ENCODE assay signal across 9 cellular contexts in genomic region chr2:1553671-1554295, GRCh38.
DNase-seq lines count a peak whose midpoint lies in the region; ATAC-seq and TF ChIP-seq lines count a peak whose summit lies in the region.
"Had no signal": no experiment of that assay in that cellular context is flagged by ENCODE, and none has a peak within 500 bp of the region (broad histone marks: within the 10 kb centered on the region; RNA-seq: fewer than 3 reads in every experiment).

No MANE protein-coding gene starts in this region.

- TF ChIP-seq POLR2A in breast epithelium (IDR thresholded peaks at IDR 0.05), result no peak

- H2AFZ ChIP-seq in ACC112 (ENCODE audit: low read length, unreplicated experiment), result peak overlapping the region; percentile 9

- H3K4me3 ChIP-seq in ACC112 (ENCODE audit: low read depth, low read length) (no peak overlapping the region), breast epithelium (no peak overlapping the region)

- intact Hi-C loops in breast epithelium (cut with DNase I; ENCODE audit: low total_unique reads), result no loop called here

- H3K9me3 ChIP-seq in breast epithelium, result no peaks in the 10 kb centered on the region

- no peaks in the 10 kb centered on the region for H3K27me3 ChIP-seq in ACC112 (ENCODE audit: insufficient read depth, low read length)
- H3K27me3 ChIP-seq in breast epithelium, result no peaks in the 10 kb centered on the region

- H3K4me1 ChIP-seq in ACC112 (ENCODE audit: control insufficient read depth, insufficient read depth, low read length, unreplicated experiment) (peaks cover 32% of the 10 kb centered on the region), breast epithelium (no peaks in the 10 kb centered on the region)

- no peaks in the 10 kb centered on the region for H3K79me2 ChIP-seq in ACC112 (ENCODE audit: control insufficient read depth, insufficient read depth, low read length, unreplicated experiment)

- peak; percentile 81 for DNase-seq in HS-5 (ENCODE audit: low read depth)
- peak; percentile 39 to 48 for DNase-seq in breast epithelium (ENCODE audit: low spot score in 2 of 2)
- peak; percentile 98 for DNase-seq in kidney glomerular epithelial cell (lab: John Stamatoyannopoulos, UW)
- no peak for DNase-seq in NK-92 treated with Interleukin-12 subunit alpha and Interleukin-12 subunit beta, amount 100 ng/mL, for 24 hours (lab: John Stamatoyannopoulos, UW)
- DNase-seq in substantia nigra (lab: John Stamatoyannopoulos, UW), result no peak

- ATAC-seq in GM21360 (IDR thresholded peaks at IDR 0.05; ENCODE audit: unreplicated experiment) (no peak), GM19395 (IDR thresholded peaks at IDR 0.05; ENCODE audit: unreplicated experiment) (no peak)
- ATAC-seq: stimulated activated effector memory CD8-positive, alpha-beta T cell treated with anti-CD3 and anti-CD28 coated beads, Interleukin-12 subunit alpha, Interleukin-12 subunit beta, amount 100 ng/mL, for 72 hours had no signal

- TF ChIP-seq CTCF in breast epithelium (IDR thresholded peaks at IDR 0.05), result no peak

- H3K36me3 ChIP-seq in ACC112 (ENCODE audit: insufficient read depth, low read length), result no peaks in the 10 kb centered on the region
- H3K36me3 ChIP-seq in breast epithelium, result no peaks in the 10 kb centered on the region

- peak overlapping the region; percentile 72 for H3K27ac ChIP-seq in ACC112 (ENCODE audit: low read depth, low read length)
- H3K27ac ChIP-seq in breast epithelium, result peak overlapping the region; percentile 26 to 68
- no peak overlapping the region for H3K27ac ChIP-seq in substantia nigra (ENCODE audit: low read depth, low read length, poor library complexity, severe bottlenecking)

Comparison
In these comparisons a context has a peak if more than half of its experiments do, and no peak if none do; other contexts are left out.
1. DNase-seq: peak in HS-5 (single experiment), breast epithelium (2 of 2) and kidney glomerular epithelial cell (single experiment); none in NK-92 treated with Interleukin-12 subunit alpha and Interleukin-12 subunit beta, amount 100 ng/mL, for 24 hours (single experiment) and substantia nigra (0 of 49).